18 cellular contexts compared by ENCODE assay signal in genomic region chr2:26175191-26175715, GRCh38.
"Had no signal": no experiment of that assay in that cellular context is flagged by ENCODE, and none has a peak within 500 bp of the region (broad histone marks: within the 10 kb centered on the region; RNA-seq: fewer than 3 reads in every experiment).

No MANE protein-coding gene starts in this region.

- H3K27ac ChIP-seq: heart right ventricle, psoas muscle, upper lobe of right lung had no signal

- H3K9me3 ChIP-seq: heart right ventricle, psoas muscle, upper lobe of right lung had no signal

- DNase-seq: activated CD4-positive, alpha-beta T cell treated with anti-CD3 and anti-CD28 coated beads, Interleukin-2, amount 50 U/mL, for 4 hours; activated CD4-positive, CD25-positive, alpha-beta regulatory T cell treated with anti-CD3 and anti-CD28 coated beads, Interleukin-2, amount 50 U/mL, for 72 hours; activated gamma-delta T cell treated with Interleukin-2 at 50 U/mL for 16 hours; activated naive CD8-positive, alpha-beta T cell treated with anti-CD3 and anti-CD28 coated beads for 36 hours; activated T-cell treated with anti-CD3 and anti-CD28 coated beads, Interleukin-2, amount 50 U/mL, for 4 hours; anterior cingulate cortex; cortex of kidney; effector CD8-positive, alpha-beta T cell; heart right ventricle; islet precursor cell; left ventricle myocardium superior; mesendoderm; nucleus accumbens; psoas muscle; stimulated activated CD4-positive, alpha-beta T cell treated with anti-CD3 and anti-CD28 coated beads, Interleukin-12 subunit alpha, Interleukin-12 subunit beta, amount 100 ng/mL, for 4 hours; stimulated activated naive CD4-positive, alpha-beta T cell; SW 1271; upper lobe of right lung had no signal

- H3K36me3 ChIP-seq: heart right ventricle, upper lobe of right lung had no signal

- H3K4me3 ChIP-seq: heart right ventricle, psoas muscle, upper lobe of right lung had no signal
